Comparison of ENCODE assay signal across 37 cellular contexts in genomic region chr11:6170226-6170625, GRCh38. TPM values are rescaled to one million over a fixed set of nuclear protein-coding genes. Genes with fewer than 3 reads are reported as not detected.
"Had no signal": no experiment of that assay in that cellular context is flagged by ENCODE, and none has a peak within 500 bp of the region (broad histone marks: within the 10 kb centered on the region; RNA-seq: fewer than 3 reads in every experiment).

OR52B2 (minus strand) TSS chr11:6170326; CDS start chr11:6170326, 0 bp downstream.

- H3K36me3 ChIP-seq: adrenal gland, ascending aorta, brain microvascular endothelial cell, breast epithelium, cardiac muscle cell had no signal

- H3K9me3 ChIP-seq: adrenal gland, body of pancreas had no signal

- H3K4me1 ChIP-seq: adrenal gland, ascending aorta, body of pancreas, breast epithelium had no signal

- H3K4me3 ChIP-seq: adrenal gland, ascending aorta, body of pancreas, breast epithelium, cardiac muscle cell had no signal

- ATAC-seq: activated naive CD4-positive, alpha-beta T cell treated with anti-CD3 and anti-CD28 coated beads, Interleukin-2, amount 50 U/mL, for 72 hours; activated naive CD8-positive, alpha-beta T cell treated with anti-CD3 and anti-CD28 coated beads, Interleukin-2, amount 50 U/mL, for 24 hours; activated T-cell treated with anti-CD3 and anti-CD28 coated beads, Interleukin-2, amount 50 U/mL, for 4 hours; activated T-cell treated with anti-CD3 and anti-CD28 coated beads, Interleukin-2, amount 50 U/mL, for 72 hours; activated T-helper 17 cell treated with anti-CD3 and anti-CD28 coated beads, Interleukin-2, amount 50 U/mL, for 72 hours; body of pancreas had no signal

- H3K27ac ChIP-seq: adrenal gland, ascending aorta, body of pancreas, brain microvascular endothelial cell, breast epithelium, cardiac muscle cell had no signal

- H3K27me3 ChIP-seq: adrenal gland, ascending aorta, body of pancreas, brain microvascular endothelial cell, breast epithelium, cardiac muscle cell had no signal

- FAIRE-seq: astrocyte had no signal

- DNase-seq: activated effector memory CD4-positive, alpha-beta T cell treated with anti-CD3 and anti-CD28 coated beads, Interleukin-2, amount 50 U/mL, for 16 hours; activated effector memory CD4-positive, alpha-beta T cell treated with Interleukin-2 at 50 U/mL for 16 hours; activated gamma-delta T cell; activated gamma-delta T cell treated with Interleukin-2 at 50 U/mL for 16 hours; activated naive CD4-positive, alpha-beta T cell; activated naive CD4-positive, alpha-beta T cell treated with anti-CD3 and anti-CD28 coated beads for 36 hours; activated naive CD4-positive, alpha-beta T cell treated with anti-CD3 and anti-CD28 coated beads, Interleukin-2, amount 10 ng/mL, durations not matched to agents 7 days and 5 days; activated naive CD4-positive, alpha-beta T cell treated with anti-CD3 and anti-CD28 coated beads, Interleukin-2, amount 50 U/mL, for 16 hours; activated naive CD4-positive, alpha-beta T cell treated with Interleukin-2 at 50 U/mL for 16 hours; activated naive CD8-positive, alpha-beta T cell treated with anti-CD3 and anti-CD28 coated beads for 36 hours; activated naive CD8-positive, alpha-beta T cell treated with anti-CD3 and anti-CD28 coated beads, Interleukin-2, amount 10 ng/mL, durations not matched to agents 7 days and 5 days; activated naive CD8-positive, alpha-beta T cell treated with anti-CD3 and anti-CD28 coated beads, Interleukin-2, amount 50 U/mL, for 24 hours; activated T-cell treated with anti-CD3 and anti-CD28 coated beads, Interleukin-2, amount 50 U/mL, for 4 hours; activated T-cell treated with anti-CD3 and anti-CD28 coated beads, Interleukin-2, amount 50 U/mL, for 48 hours; activated T-cell treated with anti-CD3 and anti-CD28 coated beads, Interleukin-2, amount 50 U/mL, for 72 hours; adrenal gland; amniotic stem cell; amygdala; anterior cingulate cortex; aorta; body of pancreas; brain microvascular endothelial cell; caudate nucleus; central memory CD4-positive, alpha-beta T cell; cerebellar nuclear complex had no signal

RNA-seq across cellular contexts. Expression of gene OR52B2, which starts in this region (rescaled TPM):
- total RNA-seq: activated naive CD4-positive, alpha-beta T cell treated with anti-CD3 and anti-CD28 coated beads for 36 hours; activated naive CD4-positive, alpha-beta T cell treated with anti-CD3 and anti-CD28 coated beads, Interleukin-2, amount 50 U/mL, for 72 hours; activated naive CD8-positive, alpha-beta T cell treated with anti-CD3 and anti-CD28 coated beads for 36 hours; activated naive CD8-positive, alpha-beta T cell treated with anti-CD3 and anti-CD28 coated beads, Interleukin-2, amount 10 ng/mL, durations not matched to agents 7 days and 5 days; activated T-cell treated with anti-CD3 and anti-CD28 coated beads, Interleukin-2, amount 50 U/mL, for 4 hours; activated T-cell treated with anti-CD3 and anti-CD28 coated beads, Interleukin-2, amount 50 U/mL, for 72 hours; activated T-helper 1 cell treated with anti-CD3 and anti-CD28 coated beads, Interleukin-12 subunit alpha, Interleukin-12 subunit beta, Interleukin-2, Interleukin-4 antibody, amounts not matched to agents 30 ng/mL and 10 ng/mL and 1 ng/mL, durations not matched to agents 14 hours and 24 hours and 36 hours; activated T-helper 17 cell treated with anti-CD3 and anti-CD28 coated beads, Interleukin-2, amount 50 U/mL, for 72 hours; activated T-helper 2 cell treated with anti-CD3 and anti-CD28 coated beads, Interferon-gamma antibody, Interleukin-2, Interleukin-4, amounts not matched to agents 10 μg/mL and 5 μg/mL and 100 μg/mL, durations not matched to agents 14 hours and 24 hours and 36 hours; adrenal gland; aorta; ascending aorta; astrocyte; body of pancreas; bronchial epithelial cell; cardiac septum; chondrocyte had no signal
- polyA plus RNA-seq: adipose tissue, adrenal gland, aorta, cardiac muscle cell had no signal
